Comparison of ENCODE assay signal across 18 cellular contexts in genomic region chr17:62933986-62934385, GRCh38. TPM values are rescaled to one million over a fixed set of nuclear protein-coding genes. Genes with fewer than 3 reads are reported as not detected.
DNase-seq lines count a peak whose midpoint lies in the region; ATAC-seq, FAIRE-seq and TF ChIP-seq lines count a peak whose summit lies in the region.
"Had no signal": no experiment of that assay in that cellular context is flagged by ENCODE, and none has a peak within 500 bp of the region (broad histone marks: within the 10 kb centered on the region; RNA-seq: fewer than 3 reads in every experiment).

No MANE protein-coding gene starts in this region.

- TF ChIP-seq CTCF in NB4 (IDR thresholded peaks at IDR 0.05; ENCODE audit: low read depth, low read length), result no peak

- H2AK5ac ChIP-seq in mesenchymal stem cell (ENCODE audit: low read length, severe bottlenecking), result no peak overlapping the region

- no peak overlapping the region for H2BK120ac ChIP-seq in mesenchymal stem cell (ENCODE audit: low read depth, low read length)

- no peak overlapping the region for H2BK12ac ChIP-seq in mesenchymal stem cell (ENCODE audit: low read length in 2 of 2)

- H2BK5ac ChIP-seq in mesenchymal stem cell (ENCODE audit: low read depth, low read length, poor library complexity, severe bottlenecking), result no peak overlapping the region

- H4K8ac ChIP-seq in mesenchymal stem cell (ENCODE audit: low read length), result no peak overlapping the region

- peaks cover 0 to 43% of the 10 kb centered on the region in 2 experiments for H3K27me3 ChIP-seq in mesenchymal stem cell (ENCODE audit: control insufficient read depth in 1 of 2, insufficient read depth in 1 of 2, low read length in 2 of 2)
- H3K27me3 ChIP-seq: vagina had no signal

- H3K79me1 ChIP-seq in mesenchymal stem cell (replicated peaks; ENCODE audit: low read length, poor library complexity, severe bottlenecking), result no peaks in the 10 kb centered on the region

- H3K9me3 ChIP-seq in mesenchymal stem cell (ENCODE audit: control insufficient read depth, low read length), result peaks cover 6% of the 10 kb centered on the region
- H3K9me3 ChIP-seq: A549, vagina had no signal

- peak; percentile 3 for DNase-seq in DMS79 treated with DMSO at 0.1 percent for 48 hours (lab: John Stamatoyannopoulos, UW)
- no peak for DNase-seq in DMS79 (lab: John Stamatoyannopoulos, UW)
- peak; percentile 20 for DNase-seq in NB4 (ENCODE audit: low read depth)
- peak; percentile 69 for DNase-seq in amniotic epithelial cell (ENCODE audit: low read depth)
- DNase-seq in mesenchymal stem cell, result peak; percentile 7
- no peak for DNase-seq in HTR-8/SVneo (ENCODE audit: insufficient read length, low spot score)
- DNase-seq: activated CD4-positive, alpha-beta T cell treated with anti-CD3 and anti-CD28 coated beads for 1 hour; activated gamma-delta T cell treated with Interleukin-2 at 50 U/mL for 16 hours; CD8-positive, alpha-beta T cell; GF-D8; H7; NCI-H1930; SHP77 had no signal

- no peak overlapping the region for H4K91ac ChIP-seq in mesenchymal stem cell (ENCODE audit: low read length)

- 93% methylated on average over 6 of the region's 7 CpGs for WGBS in mesenchymal stem cell

- no peak overlapping the region for H3K23ac ChIP-seq in mesenchymal stem cell (ENCODE audit: low read length in 2 of 2)

- H3K4ac ChIP-seq in mesenchymal stem cell (ENCODE audit: low read depth in 1 of 2, low read length in 2 of 2), result no peak overlapping the region

- no peaks in the 10 kb centered on the region for H3K4me1 ChIP-seq in mesenchymal stem cell (ENCODE audit: control insufficient read depth, insufficient read depth, low read depth, low read length)
- H3K4me1 ChIP-seq: A549, vagina had no signal

- H3K36me3 ChIP-seq in mesenchymal stem cell (ENCODE audit: control insufficient read depth in 1 of 2, insufficient read depth in 2 of 2, low read depth in 1 of 2, low read length in 2 of 2), result no peaks in the 10 kb centered on the region
- H3K36me3 ChIP-seq: vagina had no signal

- H3K9ac ChIP-seq in mesenchymal stem cell (ENCODE audit: low read length), result no peak overlapping the region

- ATAC-seq in GM21423 (IDR thresholded peaks at IDR 0.05; ENCODE audit: unreplicated experiment) (no peak), HG03139 (IDR thresholded peaks at IDR 0.05; ENCODE audit: unreplicated experiment) (no peak)
- ATAC-seq: CD8-positive, alpha-beta T cell; esophagus mucosa had no signal

- no peak overlapping the region for H2BK15ac ChIP-seq in mesenchymal stem cell (ENCODE audit: low read depth, poor library complexity, severe bottlenecking)

- TF ChIP-seq POLR2A in NB4 (IDR thresholded peaks at IDR 0.05; ENCODE audit: extremely low read depth, insufficient read length), result no peak

- no peak overlapping the region for H3K18ac ChIP-seq in mesenchymal stem cell (ENCODE audit: low read depth in 1 of 2, low read length in 2 of 2)

- no peak overlapping the region for H3K4me3 ChIP-seq in NB4 (ENCODE audit: low read depth, low read length)
- H3K4me3 ChIP-seq in mesenchymal stem cell (ENCODE audit: insufficient read depth in 1 of 2, low read depth in 1 of 2, low read length in 2 of 2), result no peak overlapping the region
- H3K4me3 ChIP-seq: A549, vagina had no signal

- no peak overlapping the region for H2AFZ ChIP-seq in mesenchymal stem cell (ENCODE audit: low read depth, low read length)

- H3K27ac ChIP-seq in mesenchymal stem cell (ENCODE audit: low read length, poor library complexity, severe bottlenecking), result no peak overlapping the region
- H3K27ac ChIP-seq: A549, vagina had no signal

- H3K14ac ChIP-seq in mesenchymal stem cell (ENCODE audit: low read length in 2 of 2), result no peak overlapping the region

- no peak overlapping the region for H3K4me2 ChIP-seq in mesenchymal stem cell (ENCODE audit: low read length, poor library complexity, severe bottlenecking)
- H3K4me2 ChIP-seq: A549 had no signal

- no peak for FAIRE-seq in HTR-8/SVneo (lab: Jason Lieb, UNC)
- FAIRE-seq: A549 had no signal

RNA-seq across cellular contexts. Expression of gene TANC2, which starts 32.0 kb away (rescaled TPM):
- 10.9 TPM for polyA plus RNA-seq in mesenchymal stem cell (2013, experiment 1 of 2)
- polyA plus RNA-seq in mesenchymal stem cell (2013, experiment 2 of 2), result 9.4 TPM

Comparison
In these comparisons a context has a peak if more than half of its experiments do, and no peak if none do; other contexts are left out.
1. DNase-seq: peak in DMS79 treated with DMSO at 0.1 percent for 48 hours (single experiment), NB4 (single experiment), amniotic epithelial cell (single experiment) and mesenchymal stem cell (single experiment); none in DMS79 (single experiment) and HTR-8/SVneo (single experiment).